ENCODE assay signal across 8 cellular contexts in the genomic region with DNA sequence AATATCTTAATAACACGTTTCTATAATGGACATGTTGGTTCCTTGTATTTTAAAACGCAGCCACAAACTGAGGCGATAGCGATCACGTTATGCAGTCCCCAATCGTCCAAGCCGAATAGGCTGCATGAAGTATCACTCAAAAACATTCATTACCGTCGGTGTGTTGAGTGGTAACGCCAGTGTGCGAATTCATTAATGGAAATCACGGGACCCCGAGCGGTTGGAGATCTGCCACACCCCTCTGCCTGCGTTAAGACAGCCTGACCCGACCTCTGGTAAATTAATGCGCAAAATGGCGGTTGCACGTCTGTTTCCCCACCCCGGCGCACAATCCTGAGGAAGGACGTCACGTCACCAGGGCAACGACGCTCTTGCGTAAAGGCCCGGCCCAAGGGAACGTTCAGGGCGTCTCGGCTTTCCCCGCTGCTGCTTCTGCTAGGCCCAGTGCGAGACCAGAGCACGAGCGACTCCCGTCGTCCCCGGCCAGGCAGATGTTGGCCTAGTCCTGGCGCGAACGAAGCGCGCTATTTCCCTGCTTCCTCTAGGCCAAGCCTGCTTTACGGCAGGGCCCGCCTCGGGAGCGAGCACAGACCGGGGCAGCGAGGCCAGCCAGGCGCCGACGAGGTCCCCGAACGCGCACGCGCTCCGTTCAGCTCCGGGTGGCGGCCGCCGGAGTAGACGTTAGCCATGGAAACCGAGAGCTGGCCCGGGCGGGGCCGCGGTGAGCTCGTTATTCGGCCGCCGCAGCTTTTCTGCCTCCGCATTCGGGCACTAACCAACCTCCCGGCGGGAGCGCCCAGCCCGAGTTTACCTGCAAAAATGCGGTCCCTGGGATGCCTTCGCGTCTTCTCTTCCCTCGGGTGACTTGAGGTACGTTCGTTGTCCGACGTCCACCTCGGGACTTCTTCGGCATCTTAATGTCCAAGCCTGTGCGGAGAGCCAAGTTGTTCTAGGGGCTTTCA. TPM values are rescaled to one million over a fixed set of nuclear protein-coding genes. Genes with fewer than 3 reads are reported as not detected.
DNase-seq lines count a peak whose midpoint lies in the region; ATAC-seq and TF ChIP-seq lines count a peak whose summit lies in the region.

A gene (plus strand): TSS at position 374 of the 962 bp plus-strand sequence. CDS start 15,716 bp downstream, outside the sequence.

- H3K27me3 ChIP-seq in ascending aorta (no peaks in the 10 kb centered on the region), right cardiac atrium (ENCODE audit: control insufficient read depth, insufficient read depth) (no peaks in the 10 kb centered on the region), uterus (no peaks in the 10 kb centered on the region)

- no peak for TF ChIP-seq CTCF in ascending aorta (IDR thresholded peaks at IDR 0.05)
- peak in 1 of 4 experiments; percentile 8 for TF ChIP-seq CTCF in uterus (IDR thresholded peaks at IDR 0.05)

- no peaks in the 10 kb centered on the region for H3K36me3 ChIP-seq in ascending aorta
- H3K36me3 ChIP-seq in uterus = no peaks in the 10 kb centered on the region

- H3K36me3 Mint-ChIP-seq in T-helper 2 cell treated with Interferon-gamma antibody and Interleukin-4, amounts not matched to agents 5 μg/mL and 100 μg/mL, for 36 hours (ENCODE audit: low read depth) = peaks cover 9% of the 10 kb centered on the region

- H3K4me1 ChIP-seq in ascending aorta = peaks cover 0 to 11% of the 10 kb centered on the region in 2 donors
- H3K4me1 ChIP-seq in right cardiac atrium (ENCODE audit: control insufficient read depth, insufficient read depth, low read length) = peaks cover 9% of the 10 kb centered on the region
- no peaks in the 10 kb centered on the region for H3K4me1 ChIP-seq in uterus

- H3K27ac ChIP-seq in ascending aorta (peak within 1 kb of the TSS; percentile 95 to 96), right cardiac atrium (ENCODE audit: low read length) (peak within 1 kb of the TSS; percentile 68), uterus (peak within 1 kb of the TSS; percentile 93 to 98)

- intact Hi-C loops in ascending aorta (cut with DNase I) = loop anchor here (1.0 to 10.0 kb wide), 5 partner anchors 73 to 1053 kb away; a partner anchor contains a TSS
- intact Hi-C loops in right cardiac atrium (cut with DNase I) = loop anchor here in 2 of 4 donors (10.0 kb wide), 1 partner anchor 73 kb away; a partner anchor contains a TSS
- intact Hi-C loops in uterus (cut with DNase I; ENCODE audit: low total_unique reads) = loop anchor here (10.0 kb wide), 1 partner anchor 73 kb away; a partner anchor contains a TSS

- H3K4me3 Mint-ChIP-seq in T-helper 2 cell treated with Interferon-gamma antibody and Interleukin-4, amounts not matched to agents 5 μg/mL and 100 μg/mL, for 36 hours = peak within 1 kb of the TSS; percentile 97

- no peaks in the 10 kb centered on the region for H3K9me3 Mint-ChIP-seq in T-helper 2 cell treated with Interferon-gamma antibody and Interleukin-4, amounts not matched to agents 5 μg/mL and 100 μg/mL, for 36 hours

- peaks cover 42% of the 10 kb centered on the region for H3K4me1 Mint-ChIP-seq in T-helper 2 cell treated with Interferon-gamma antibody and Interleukin-4, amounts not matched to agents 5 μg/mL and 100 μg/mL, for 36 hours (ENCODE audit: low read depth)

- peaks cover 4% of the 10 kb centered on the region for H3K27me3 Mint-ChIP-seq in T-helper 2 cell treated with Interferon-gamma antibody and Interleukin-4, amounts not matched to agents 5 μg/mL and 100 μg/mL, for 36 hours (ENCODE audit: low read depth)

- peak; percentile 97 to 98 for DNase-seq in NCI-H1930 (lab: John Stamatoyannopoulos, UW)
- peak; percentile 92 for DNase-seq in T-helper 2 cell treated with Interferon-gamma antibody and Interleukin-4, amounts not matched to agents 5 μg/mL and 100 μg/mL, for 36 hours (ENCODE audit: low spot score)
- DNase-seq in ascending aorta (ENCODE audit: low spot score in 2 of 2) = peak; percentile 88 to 98
- peak; percentile 97 to 99 (median 98) for DNase-seq in right cardiac atrium
- peak; percentile 96 for DNase-seq in pulmonary artery endothelial cell (ENCODE audit: low read depth, low spot score)
- peak; percentile 96 to 98 for DNase-seq in uterus

- peak within 1 kb of the TSS; percentile 98 for H3K27ac Mint-ChIP-seq in T-helper 2 cell treated with Interferon-gamma antibody and Interleukin-4, amounts not matched to agents 5 μg/mL and 100 μg/mL, for 36 hours

- under 1% methylated on average over 88 of the region's 88 CpGs for WGBS in right cardiac atrium

- peak within 1 kb of the TSS; percentile 72 to 92 for H3K4me3 ChIP-seq in ascending aorta
- peak within 1 kb of the TSS; percentile 85 for H3K4me3 ChIP-seq in right cardiac atrium (ENCODE audit: low read length)
- H3K4me3 ChIP-seq in uterus = peak within 1 kb of the TSS; percentile 52 to 89

- peak; percentile 96 for ATAC-seq in GM18498 (IDR thresholded peaks at IDR 0.05; ENCODE audit: unreplicated experiment)
- ATAC-seq in HG02938 (IDR thresholded peaks at IDR 0.05; ENCODE audit: unreplicated experiment) = peak; percentile 94
- peak; percentile 99 for ATAC-seq in right cardiac atrium

- H3K9me3 ChIP-seq in ascending aorta (no peaks in the 10 kb centered on the region), right cardiac atrium (ENCODE audit: control insufficient read depth, low read length) (no peaks in the 10 kb centered on the region), uterus (no peaks in the 10 kb centered on the region)

- TF ChIP-seq POLR2A in uterus (IDR thresholded peaks at IDR 0.05) = peak; percentile 92 to 94

RNA-seq across cellular contexts. Expression of the gene that starts here (rescaled TPM):
- total RNA-seq in ascending aorta = 47.8 TPM
- 10 to 100 TPM; 29.7 to 41.3 (median 33.0) TPM for total RNA-seq in right cardiac atrium
- 19.5 TPM for polyA plus RNA-seq in right cardiac atrium
- 38.3 and 45.6 TPM in 2 replicates for total RNA-seq in pulmonary artery endothelial cell
- total RNA-seq in uterus = 100 to 1,000 TPM in 2 of 4 donors, 10 to 100 TPM in 2; 30.9 to 163 (median 97.7) TPM

Comparison
In these comparisons a context has a peak if more than half of its experiments do, and no peak if none do; other contexts are left out.
1. Peak in every context shown above with its lines: DNase-seq, ATAC-seq, H3K4me3 ChIP-seq and H3K27ac ChIP-seq.